In the genomic region with DNA sequence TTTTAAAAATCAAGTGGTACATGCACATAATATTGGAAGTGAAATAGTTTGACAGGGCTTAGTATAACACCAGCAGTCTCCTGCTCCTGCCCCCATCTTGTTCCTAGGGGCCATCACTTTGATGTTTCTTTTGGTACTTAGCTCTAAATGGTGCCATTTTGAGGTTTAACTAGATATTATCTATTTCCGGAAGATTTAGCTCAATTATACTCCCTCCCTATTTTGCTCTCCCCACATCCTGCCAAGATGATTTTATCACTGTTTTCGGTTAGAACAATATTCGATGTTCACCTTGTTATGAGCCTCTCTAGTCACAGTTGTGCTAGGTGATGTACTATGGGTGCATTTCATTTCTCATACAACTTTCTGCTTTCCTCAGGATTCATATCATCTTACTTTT, we compare ENCODE assay signal across 11 cellular contexts. TPM values are rescaled to one million over a fixed set of nuclear protein-coding genes. Genes with fewer than 3 reads are reported as not detected.
DNase-seq lines count a peak whose midpoint lies in the region; ATAC-seq and TF ChIP-seq lines count a peak whose summit lies in the region.
"Had no signal": no experiment of that assay in that cellular context is flagged by ENCODE, and none has a peak within 500 bp of the region (broad histone marks: within the 10 kb centered on the region; RNA-seq: fewer than 3 reads in every experiment).

No MANE protein-coding gene starts in this region.

- peak in 5 of 10 experiments; percentile 11 to 43 (median 24) for DNase-seq in CD4-positive, alpha-beta T cell
- peak; percentile 71 for DNase-seq in KBM-7
- DNase-seq in activated T-helper 1 cell treated with anti-CD3 and anti-CD28 coated beads, Interleukin-12 subunit alpha, Interleukin-12 subunit beta, Interleukin-2, Interleukin-4 antibody, amounts not matched to agents 30 ng/mL and 10 ng/mL and 1 ng/mL, durations not matched to agents 14 hours and 24 hours and 36 hours (ENCODE audit: low spot score), result peak; percentile 51
- DNase-seq in mucosa of descending colon, result peak in 1 of 3 donors; percentile 19
- DNase-seq in tibial artery, result no peak
- DNase-seq in body of pancreas, result no peak
- DNase-seq in MG63, result no peak

- no peaks in the 10 kb centered on the region for H3K27me3 ChIP-seq in CD4-positive, alpha-beta T cell (ENCODE audit: control insufficient read depth, insufficient read depth, low read length)
- H3K27me3 ChIP-seq in tibial artery (peaks cover 0 to 7% of the 10 kb centered on the region in 2 donors), body of pancreas (peaks cover 0 to 6% of the 10 kb centered on the region in 2 donors), MG63 (peaks cover 10% of the 10 kb centered on the region; the same call in 1 of the 2 replicates)

- no peaks in the 10 kb centered on the region for H3K27me3 Mint-ChIP-seq in CD4-positive, alpha-beta T cell
- H3K27me3 Mint-ChIP-seq in activated T-helper 1 cell treated with anti-CD3 and anti-CD28 coated beads, Interleukin-12 subunit alpha, Interleukin-12 subunit beta, Interleukin-2, Interleukin-4 antibody, amounts not matched to agents 30 ng/mL and 10 ng/mL and 1 ng/mL, durations not matched to agents 14 hours and 24 hours and 36 hours (ENCODE audit: insufficient read depth), result no peaks in the 10 kb centered on the region

- peaks cover 4% of the 10 kb centered on the region for H3K36me3 Mint-ChIP-seq in CD4-positive, alpha-beta T cell (ENCODE audit: low read depth)
- peaks cover 6% of the 10 kb centered on the region for H3K36me3 Mint-ChIP-seq in activated T-helper 1 cell treated with anti-CD3 and anti-CD28 coated beads, Interleukin-12 subunit alpha, Interleukin-12 subunit beta, Interleukin-2, Interleukin-4 antibody, amounts not matched to agents 30 ng/mL and 10 ng/mL and 1 ng/mL, durations not matched to agents 14 hours and 24 hours and 36 hours (ENCODE audit: low read depth)
- H3K36me3 Mint-ChIP-seq: IgD-negative memory B cell had no signal

- POLR2A ChIA-PET in CD4-positive, alpha-beta T cell (lab: Charles Lee), result interaction anchor here (0.6 to 8.7 kb wide), 48 partner anchors 8 to 1340 kb away, joined by 3 to 440 read pairs (median 6); partner anchors contain the start of genes PEX12, RASL10B, SLFN11 and SLFN12L

- H3K27ac Mint-ChIP-seq in CD4-positive, alpha-beta T cell, result peak overlapping the region; percentile 91
- H3K27ac Mint-ChIP-seq in activated T-helper 1 cell treated with anti-CD3 and anti-CD28 coated beads, Interleukin-12 subunit alpha, Interleukin-12 subunit beta, Interleukin-2, Interleukin-4 antibody, amounts not matched to agents 30 ng/mL and 10 ng/mL and 1 ng/mL, durations not matched to agents 14 hours and 24 hours and 36 hours, result peak overlapping the region; percentile 92

- peak; percentile 78 for ATAC-seq in CD4-positive, alpha-beta T cell (ENCODE audit: poor library complexity)
- ATAC-seq in mucosa of descending colon (peak; percentile 81), body of pancreas (no peak)
- ATAC-seq: Panc1, sciatic nerve had no signal

- H3K9me3 Mint-ChIP-seq in CD4-positive, alpha-beta T cell, result peaks cover 2% of the 10 kb centered on the region
- H3K9me3 Mint-ChIP-seq in activated T-helper 1 cell treated with anti-CD3 and anti-CD28 coated beads, Interleukin-12 subunit alpha, Interleukin-12 subunit beta, Interleukin-2, Interleukin-4 antibody, amounts not matched to agents 30 ng/mL and 10 ng/mL and 1 ng/mL, durations not matched to agents 14 hours and 24 hours and 36 hours, result peaks cover 21% of the 10 kb centered on the region
- H3K9me3 Mint-ChIP-seq: IgD-negative memory B cell had no signal

- intact Hi-C loops in CD4-positive, alpha-beta T cell (cut with DNase I, micrococcal nuclease), result loop anchor here (1.0 to 2.0 kb wide), 4 partner anchors 28 to 99 kb away; partner anchors contain the start of gene SLFN5 (in 1 of the 2)
- intact Hi-C loops in activated T-helper 1 cell treated with anti-CD3 and anti-CD28 coated beads, Interleukin-12 subunit alpha, Interleukin-12 subunit beta, Interleukin-2, Interleukin-4 antibody, amounts not matched to agents 30 ng/mL and 10 ng/mL and 1 ng/mL, durations not matched to agents 14 hours and 24 hours and 36 hours (cut with micrococcal nuclease), result loop anchor here (1.0 to 10.0 kb wide), 12 partner anchors 24 to 1009 kb away; partner anchors contain the start of genes LIG3, NLE1, SLFN11 and SLFN12L
- intact Hi-C loops in mucosa of descending colon (cut with DNase I, micrococcal nuclease) (no loop called here), tibial artery (cut with DNase I; ENCODE audit: low total_unique reads) (no loop called here), body of pancreas (cut with DNase I) (no loop called here)

- H3K4me3 Mint-ChIP-seq in CD4-positive, alpha-beta T cell, result peak overlapping the region; percentile 18
- peak overlapping the region; percentile 40 for H3K4me3 Mint-ChIP-seq in activated T-helper 1 cell treated with anti-CD3 and anti-CD28 coated beads, Interleukin-12 subunit alpha, Interleukin-12 subunit beta, Interleukin-2, Interleukin-4 antibody, amounts not matched to agents 30 ng/mL and 10 ng/mL and 1 ng/mL, durations not matched to agents 14 hours and 24 hours and 36 hours

- no peaks in the 10 kb centered on the region for H3K4me1 ChIP-seq in mucosa of descending colon (ENCODE audit: low read depth)
- no peaks in the 10 kb centered on the region for H3K4me1 ChIP-seq in tibial artery
- H3K4me1 ChIP-seq in body of pancreas, result no peaks in the 10 kb centered on the region

- in situ Hi-C loops in KBM-7 (cut with MboI; ENCODE audit: low pct_unique_long_range_greater_than_20kb, low sequenced_read_pairs), result no loop called here

- no peaks in the 10 kb centered on the region for H3K36me3 ChIP-seq in mucosa of descending colon (ENCODE audit: low read depth)
- H3K36me3 ChIP-seq in tibial artery, result no peaks in the 10 kb centered on the region
- H3K36me3 ChIP-seq in body of pancreas (replicated peaks in 1 of 2; ENCODE audit: insufficient read depth in 1 of 2, low read depth in 2 of 2), result no peaks in the 10 kb centered on the region
- no peaks in the 10 kb centered on the region for H3K36me3 ChIP-seq in MG63
- H3K36me3 ChIP-seq: esophagus muscularis mucosa had no signal

- H3K4me3 ChIP-seq in mucosa of descending colon, result no peak overlapping the region
- H3K4me3 ChIP-seq in tibial artery, result no peak overlapping the region
- H3K4me3 ChIP-seq in body of pancreas, result no peak overlapping the region
- H3K4me3 ChIP-seq in MG63, result no peak overlapping the region
- H3K4me3 ChIP-seq: esophagus muscularis mucosa had no signal

- peaks cover 91% of the 10 kb centered on the region for H3K4me1 Mint-ChIP-seq in CD4-positive, alpha-beta T cell (ENCODE audit: low read depth)
- H3K4me1 Mint-ChIP-seq in activated T-helper 1 cell treated with anti-CD3 and anti-CD28 coated beads, Interleukin-12 subunit alpha, Interleukin-12 subunit beta, Interleukin-2, Interleukin-4 antibody, amounts not matched to agents 30 ng/mL and 10 ng/mL and 1 ng/mL, durations not matched to agents 14 hours and 24 hours and 36 hours (ENCODE audit: low read depth), result peaks cover 79% of the 10 kb centered on the region

- TF ChIP-seq POLR2A in body of pancreas (IDR thresholded peaks at IDR 0.05), result no peak

- WGBS in body of pancreas, 2 donors, result 41 to 55% methylated on average over 3 of the region's 3 CpGs

- H3K9me3 ChIP-seq in CD4-positive, alpha-beta T cell (ENCODE audit: control insufficient read depth, low read length), result no peaks in the 10 kb centered on the region
- H3K9me3 ChIP-seq in mucosa of descending colon, result no peaks in the 10 kb centered on the region
- H3K9me3 ChIP-seq in tibial artery, result no peaks in the 10 kb centered on the region
- no peaks in the 10 kb centered on the region for H3K9me3 ChIP-seq in body of pancreas
- H3K9me3 ChIP-seq in MG63, result no peaks in the 10 kb centered on the region
- H3K9me3 ChIP-seq: esophagus muscularis mucosa had no signal

- no peak for TF ChIP-seq CTCF in CD4-positive, alpha-beta T cell (IDR thresholded peaks at IDR 0.05)
- no peak for TF ChIP-seq CTCF in mucosa of descending colon (IDR thresholded peaks at IDR 0.05)
- no peak for TF ChIP-seq CTCF in tibial artery (IDR thresholded peaks at IDR 0.05)
- no peak for TF ChIP-seq CTCF in body of pancreas (IDR thresholded peaks at IDR 0.05)

- CTCF ChIA-PET in CD4-positive, alpha-beta T cell (lab: Charles Lee), result interaction anchor here (1.0 to 3.9 kb wide), 11 partner anchors 23 to 325 kb away, joined by 3 to 19 read pairs (median 4); partner anchors contain the start of gene SLFN5

- peak overlapping the region; percentile 89 for H3K27ac ChIP-seq in CD4-positive, alpha-beta T cell (ENCODE audit: low read depth, low read length)
- no peak overlapping the region for H3K27ac ChIP-seq in tibial artery
- no peak overlapping the region for H3K27ac ChIP-seq in body of pancreas

RNA-seq across cellular contexts. Expression of gene SLC35G3, which starts 20.0 kb away (rescaled TPM):
- not detected for total RNA-seq in CD4-positive, alpha-beta T cell
- total RNA-seq in activated T-helper 1 cell treated with anti-CD3 and anti-CD28 coated beads, Interleukin-12 subunit alpha, Interleukin-12 subunit beta, Interleukin-2, Interleukin-4 antibody, amounts not matched to agents 30 ng/mL and 10 ng/mL and 1 ng/mL, durations not matched to agents 14 hours and 24 hours and 36 hours, result not detected in 2 replicates
- not detected for total RNA-seq in mucosa of descending colon
- total RNA-seq in body of pancreas, result not detected
- not detected in 2 replicates for total RNA-seq in MG63 (2014; rRNA removed; shearing (Covaris generic); ENCODE audit: low replicate concordance)
- total RNA-seq: esophagus muscularis mucosa, sciatic nerve had no signal

RNA-seq across cellular contexts. Expression of gene SLFN5, which starts 28.7 kb away (rescaled TPM):
- total RNA-seq in CD4-positive, alpha-beta T cell, result 10 to 100 TPM; 28.5 to 32.7 TPM
- 10.4 and 11.0 TPM in 2 replicates for total RNA-seq in activated T-helper 1 cell treated with anti-CD3 and anti-CD28 coated beads, Interleukin-12 subunit alpha, Interleukin-12 subunit beta, Interleukin-2, Interleukin-4 antibody, amounts not matched to agents 30 ng/mL and 10 ng/mL and 1 ng/mL, durations not matched to agents 14 hours and 24 hours and 36 hours
- 10 to 100 TPM in 2 of 3 donors, 1 to 10 TPM in 1; 8.5 to 29.7 (median 11.7) TPM for total RNA-seq in mucosa of descending colon
- 1 to 10 TPM; 7.8 to 8.9 TPM for total RNA-seq in body of pancreas
- 4.0 and 11.0 TPM in 2 replicates for total RNA-seq in MG63 (2014; rRNA removed; shearing (Covaris generic); ENCODE audit: low replicate concordance)

Comparison
In these comparisons a context has a peak if more than half of its experiments do, and no peak if none do; other contexts are left out.
1. DNase-seq: peak in KBM-7 (single experiment) and activated T-helper 1 cell treated with anti-CD3 and anti-CD28 coated beads, Interleukin-12 subunit alpha, Interleukin-12 subunit beta, Interleukin-2, Interleukin-4 antibody, amounts not matched to agents 30 ng/mL and 10 ng/mL and 1 ng/mL, durations not matched to agents 14 hours and 24 hours and 36 hours (single experiment); none in tibial artery (0 of 2), body of pancreas (0 of 4) and MG63 (single experiment).
2. intact Hi-C loops: an anchor here in CD4-positive, alpha-beta T cell (1.0 to 2.0 kb wide) and activated T-helper 1 cell treated with anti-CD3 and anti-CD28 coated beads, Interleukin-12 subunit alpha, Interleukin-12 subunit beta, Interleukin-2, Interleukin-4 antibody, amounts not matched to agents 30 ng/mL and 10 ng/mL and 1 ng/mL, durations not matched to agents 14 hours and 24 hours and 36 hours (1.0 to 10.0 kb wide); none called in mucosa of descending colon, tibial artery and body of pancreas.